ENCODE assay signal across 19 cellular contexts in genomic region chr5:54320256-54320655, GRCh38.
"Had no signal": no experiment of that assay in that cellular context is flagged by ENCODE, and none has a peak within 500 bp of the region (broad histone marks: within the 10 kb centered on the region; RNA-seq: fewer than 3 reads in every experiment).

No MANE protein-coding gene starts in this region.

- H3K9me3 ChIP-seq: mucosa of descending colon, right atrium auricular region, stomach had no signal

- H3K4me1 Mint-ChIP-seq: natural killer cell had no signal

- H3K27me3 ChIP-seq: hepatocyte, right atrium auricular region, stomach had no signal

- H3K9me3 Mint-ChIP-seq: natural killer cell, neural crest cell had no signal

- H3K36me3 Mint-ChIP-seq: natural killer cell had no signal

- H3K36me3 ChIP-seq: right atrium auricular region, stomach had no signal

- DNase-seq: cortex of kidney; dorsolateral prefrontal cortex; effector CD8-positive, alpha-beta T cell; foreskin melanocyte; head of caudate nucleus; kidney; mammary epithelial cell; mucosa of descending colon; natural killer cell; posterior cingulate gyrus; small intestine; stimulated activated CD4-positive, alpha-beta T cell treated with anti-CD3 and anti-CD28 coated beads, Interleukin-12 subunit alpha, Interleukin-12 subunit beta, amount 100 ng/mL, for 4 hours; stimulated activated naive CD4-positive, alpha-beta T cell; stomach; substantia nigra; trophoblast cell had no signal

- H3K27ac Mint-ChIP-seq: natural killer cell had no signal

- H3K4me3 ChIP-seq: dorsolateral prefrontal cortex, hepatocyte, mucosa of descending colon, right atrium auricular region, stomach had no signal

- ATAC-seq: mucosa of descending colon, natural killer cell had no signal

- H3K4me1 ChIP-seq: right atrium auricular region, stomach had no signal

- H3K27ac ChIP-seq: dorsolateral prefrontal cortex, hepatocyte, right atrium auricular region, stomach had no signal

- H3K4me3 Mint-ChIP-seq: natural killer cell, neural crest cell had no signal
